In genomic region chr21:33268392-33268735, GRCh38 we compare ENCODE assay signal across 9 cellular contexts. TPM values are rescaled to one million over a fixed set of nuclear protein-coding genes. Genes with fewer than 3 reads are reported as not detected.
DNase-seq lines count a peak whose midpoint lies in the region; ATAC-seq and TF ChIP-seq lines count a peak whose summit lies in the region.
"Had no signal": no experiment of that assay in that cellular context is flagged by ENCODE, and none has a peak within 500 bp of the region (broad histone marks: within the 10 kb centered on the region; RNA-seq: fewer than 3 reads in every experiment).

No MANE protein-coding gene starts in this region.

- no peak for TF ChIP-seq CTCF in A673 (conservative IDR thresholded peaks at IDR 0.05; ENCODE audit: low read depth, low read length)

- POLR2A ChIA-PET in A673 (lab: Charles Lee; ENCODE audit: low non-redundant PET): no interaction called here

- H3K27me3 Mint-ChIP-seq in activated CD8-positive, alpha-beta memory T cell treated with anti-CD3 and anti-CD28 coated beads, Interleukin-2, amount 10 ng/mL, durations not matched to agents 7 days and 5 days: no peaks in the 10 kb centered on the region
- no peaks in the 10 kb centered on the region for H3K27me3 Mint-ChIP-seq in activated naive CD8-positive, alpha-beta T cell treated with anti-CD3 and anti-CD28 coated beads for 36 hours
- no peaks in the 10 kb centered on the region for H3K27me3 Mint-ChIP-seq in stimulated activated memory B cell treated with anti-CD40 and anti-IgM and Interleukin-4, amounts not matched to agents 10 μg/mL and 1 μg/mL and 100 μg/mL, for 72 hours

- H3K36me3 ChIP-seq in A673 (ENCODE audit: insufficient read depth, low read length, poor library complexity, severe bottlenecking): peaks cover 1% of the 10 kb centered on the region

- no peak for ATAC-seq in activated CD8-positive, alpha-beta memory T cell treated with anti-CD3 and anti-CD28 coated beads, Interleukin-2, amount 10 ng/mL, durations not matched to agents 7 days and 5 days
- ATAC-seq in HG02970 (IDR thresholded peaks at IDR 0.05; ENCODE audit: low FRiP score, unreplicated experiment): peak; percentile 4
- no peak for ATAC-seq in stimulated activated memory B cell treated with anti-CD40 and anti-IgM and Interleukin-4, amounts not matched to agents 10 μg/mL and 1 μg/mL and 100 μg/mL, for 72 hours

- peak overlapping the region; percentile 89 for H3K4me3 Mint-ChIP-seq in activated CD8-positive, alpha-beta memory T cell treated with anti-CD3 and anti-CD28 coated beads, Interleukin-2, amount 10 ng/mL, durations not matched to agents 7 days and 5 days
- peak overlapping the region; percentile 99 for H3K4me3 Mint-ChIP-seq in activated naive CD8-positive, alpha-beta T cell treated with anti-CD3 and anti-CD28 coated beads for 36 hours
- peak overlapping the region; percentile 98 for H3K4me3 Mint-ChIP-seq in stimulated activated memory B cell treated with anti-CD40 and anti-IgM and Interleukin-4, amounts not matched to agents 10 μg/mL and 1 μg/mL and 100 μg/mL, for 72 hours

- H3K9me3 ChIP-seq in A673 (ENCODE audit: low read depth, low read length, poor library complexity, severe bottlenecking): no peaks in the 10 kb centered on the region

- DNase-seq in activated CD8-positive, alpha-beta memory T cell treated with anti-CD3 and anti-CD28 coated beads, Interleukin-2, amount 10 ng/mL, durations not matched to agents 7 days and 5 days: no peak
- DNase-seq in activated CD8-positive, alpha-beta memory T cell treated with anti-CD3 and anti-CD28 coated beads, Interleukin-2, amount 50 U/mL, for 48 hours: no peak
- DNase-seq in activated naive CD8-positive, alpha-beta T cell treated with anti-CD3 and anti-CD28 coated beads for 36 hours: no peak
- no peak for DNase-seq in NCI-H2196 (lab: John Stamatoyannopoulos, UW; ENCODE audit: unreplicated experiment)
- DNase-seq in NCI-H82 (lab: John Stamatoyannopoulos, UW): no peak
- no peak for DNase-seq in A673 (ENCODE audit: low spot score)
- DNase-seq: NCI-H187 treated with DMSO at 0.1 percent for 48 hours had no signal

- BruUV-seq in A673 (replicated peaks; lab: Mats Ljungman, UMichigan): no TSS peak

- intact Hi-C loops in A673 (cut with micrococcal nuclease; ENCODE audit: unreplicated experiment): no loop called here

- H3K4me1 ChIP-seq in A673 (ENCODE audit: insufficient read depth, low read length, poor library complexity, severe bottlenecking): peaks cover 4% of the 10 kb centered on the region

- no peak overlapping the region for H3K4me3 ChIP-seq in A673 (ENCODE audit: low read depth, low read length, poor library complexity, severe bottlenecking)

- no peaks in the 10 kb centered on the region for H3K27me3 ChIP-seq in A673 (replicated peaks; ENCODE audit: insufficient read depth, low read depth, low read length, poor library complexity)

- CTCF ChIA-PET in activated CD8-positive, alpha-beta memory T cell treated with anti-CD3 and anti-CD28 coated beads, Interleukin-2, amount 10 ng/mL, durations not matched to agents 7 days and 5 days (lab: Charles Lee): interaction anchor here (1.0 to 1.1 kb wide), 2 partner anchors 42 to 71 kb away, joined by 3 read pairs; no protein-coding TSS in a partner anchor
- CTCF ChIA-PET in A673 (lab: Charles Lee): no interaction called here

- no peaks in the 10 kb centered on the region for H3K9me3 Mint-ChIP-seq in activated CD8-positive, alpha-beta memory T cell treated with anti-CD3 and anti-CD28 coated beads, Interleukin-2, amount 10 ng/mL, durations not matched to agents 7 days and 5 days (ENCODE audit: low read depth)
- no peaks in the 10 kb centered on the region for H3K9me3 Mint-ChIP-seq in activated naive CD8-positive, alpha-beta T cell treated with anti-CD3 and anti-CD28 coated beads for 36 hours
- H3K9me3 Mint-ChIP-seq in stimulated activated memory B cell treated with anti-CD40 and anti-IgM and Interleukin-4, amounts not matched to agents 10 μg/mL and 1 μg/mL and 100 μg/mL, for 72 hours: no peaks in the 10 kb centered on the region

- H3K36me3 Mint-ChIP-seq in activated CD8-positive, alpha-beta memory T cell treated with anti-CD3 and anti-CD28 coated beads, Interleukin-2, amount 10 ng/mL, durations not matched to agents 7 days and 5 days: peaks cover 52% of the 10 kb centered on the region
- H3K36me3 Mint-ChIP-seq in activated naive CD8-positive, alpha-beta T cell treated with anti-CD3 and anti-CD28 coated beads for 36 hours: peaks cover 55% of the 10 kb centered on the region
- peaks cover 44% of the 10 kb centered on the region for H3K36me3 Mint-ChIP-seq in stimulated activated memory B cell treated with anti-CD40 and anti-IgM and Interleukin-4, amounts not matched to agents 10 μg/mL and 1 μg/mL and 100 μg/mL, for 72 hours

- H3K4me1 Mint-ChIP-seq in activated CD8-positive, alpha-beta memory T cell treated with anti-CD3 and anti-CD28 coated beads, Interleukin-2, amount 10 ng/mL, durations not matched to agents 7 days and 5 days: peaks cover 43% of the 10 kb centered on the region
- peaks cover 56% of the 10 kb centered on the region for H3K4me1 Mint-ChIP-seq in activated naive CD8-positive, alpha-beta T cell treated with anti-CD3 and anti-CD28 coated beads for 36 hours
- H3K4me1 Mint-ChIP-seq in stimulated activated memory B cell treated with anti-CD40 and anti-IgM and Interleukin-4, amounts not matched to agents 10 μg/mL and 1 μg/mL and 100 μg/mL, for 72 hours: peaks cover 74% of the 10 kb centered on the region

- H3K27ac ChIP-seq in A673 (ENCODE audit: low read depth, low read length, poor library complexity, severe bottlenecking): no peak overlapping the region

- H3K27ac Mint-ChIP-seq in activated CD8-positive, alpha-beta memory T cell treated with anti-CD3 and anti-CD28 coated beads, Interleukin-2, amount 10 ng/mL, durations not matched to agents 7 days and 5 days: peak overlapping the region; percentile 69
- peak overlapping the region; percentile 55 for H3K27ac Mint-ChIP-seq in activated naive CD8-positive, alpha-beta T cell treated with anti-CD3 and anti-CD28 coated beads for 36 hours
- peak overlapping the region; percentile 94 for H3K27ac Mint-ChIP-seq in stimulated activated memory B cell treated with anti-CD40 and anti-IgM and Interleukin-4, amounts not matched to agents 10 μg/mL and 1 μg/mL and 100 μg/mL, for 72 hours

RNA-seq across cellular contexts. Expression of gene IL10RB, which starts 2.2 kb away (rescaled TPM):
- total RNA-seq in activated CD8-positive, alpha-beta memory T cell treated with anti-CD3 and anti-CD28 coated beads, Interleukin-2, amount 10 ng/mL, durations not matched to agents 7 days and 5 days: 10 to 100 TPM; 30.9 to 34.9 TPM
- total RNA-seq in activated naive CD8-positive, alpha-beta T cell treated with anti-CD3 and anti-CD28 coated beads for 36 hours: 10 to 100 TPM; 25.3 to 25.9 TPM
- 11.1 and 12.7 TPM in 2 replicates for total RNA-seq in A673 (2021)

RNA-seq across cellular contexts. Expression of gene IFNAR2, which starts 38.6 kb away (rescaled TPM):
- total RNA-seq in activated CD8-positive, alpha-beta memory T cell treated with anti-CD3 and anti-CD28 coated beads, Interleukin-2, amount 10 ng/mL, durations not matched to agents 7 days and 5 days: 10 to 100 TPM; 45.8 to 54.9 TPM
- 10 to 100 TPM; 36.9 to 43.7 TPM for total RNA-seq in activated naive CD8-positive, alpha-beta T cell treated with anti-CD3 and anti-CD28 coated beads for 36 hours
- total RNA-seq in A673 (2021): 21.5 and 28.2 TPM in 2 replicates

RNA-seq across cellular contexts. Expression of gene IFNAR1, which starts 56.4 kb away (rescaled TPM):
- 10 to 100 TPM; 26.2 to 30.8 TPM for total RNA-seq in activated CD8-positive, alpha-beta memory T cell treated with anti-CD3 and anti-CD28 coated beads, Interleukin-2, amount 10 ng/mL, durations not matched to agents 7 days and 5 days
- 10 to 100 TPM; 32.3 to 34.7 TPM for total RNA-seq in activated naive CD8-positive, alpha-beta T cell treated with anti-CD3 and anti-CD28 coated beads for 36 hours
- 32.4 and 38.1 TPM in 2 replicates for total RNA-seq in A673 (2021)
